In the genomic region with DNA sequence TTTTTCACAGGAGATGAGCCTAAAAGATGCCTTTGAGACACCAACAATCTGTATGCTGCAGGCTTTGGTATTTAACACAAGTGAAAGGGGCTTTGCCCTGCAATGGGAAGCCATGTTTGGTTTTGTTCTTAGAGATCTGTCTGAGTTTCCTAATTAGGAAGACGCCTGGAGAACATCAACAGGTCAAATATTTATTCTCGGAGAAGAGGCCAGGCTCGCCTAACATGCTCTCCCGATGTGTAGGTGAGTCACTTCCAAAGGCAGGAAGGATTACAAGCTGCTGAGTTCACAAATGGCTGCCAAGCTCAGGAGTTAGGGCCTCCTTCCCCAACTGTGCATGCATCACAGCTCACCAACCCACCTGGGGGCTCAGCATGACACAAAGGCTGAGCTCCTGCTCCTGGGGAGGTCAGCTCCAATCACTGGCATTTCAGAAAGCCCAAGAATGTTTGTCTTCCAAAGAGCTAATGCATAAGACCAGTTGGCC, we compare ENCODE assay signal across 11 cellular contexts.
A peak's percentile ranks its signal among the peaks of the same experiment; 100 is the strongest.
DNase-seq lines count a peak whose midpoint lies in the region; ATAC-seq and TF ChIP-seq lines count a peak whose summit lies in the region.
"Had no signal": no experiment of that assay in that cellular context is flagged by ENCODE, and none has a peak within 500 bp of the region (broad histone marks: within the 10 kb centered on the region; RNA-seq: fewer than 3 reads in every experiment).

No MANE protein-coding gene starts in this region.

- TF ChIP-seq POLR2A in breast epithelium (IDR thresholded peaks at IDR 0.05): no peak

- H3K27me3 Mint-ChIP-seq in type B pancreatic cell (peaks cover 3% of the 10 kb centered on the region), immature natural killer cell (ENCODE audit: low read depth in 3 of 3) (peaks cover 0 to 2% (median 0%) of the 10 kb centered on the region in 3 donors)

- no peaks in the 10 kb centered on the region for H3K27me3 ChIP-seq in breast epithelium

- H3K9me3 Mint-ChIP-seq in type B pancreatic cell (no peaks in the 10 kb centered on the region), immature natural killer cell (peaks cover 0 to 8% (median 1%) of the 10 kb centered on the region in 6 donors)

- intact Hi-C loops in breast epithelium (cut with DNase I; ENCODE audit: low total_unique reads): no loop called here

- peak; percentile 7 for DNase-seq in NCI-H146 (lab: John Stamatoyannopoulos, UW)
- no peak for DNase-seq in NCI-H146 treated with DMSO at 0.1 percent for 48 hours (lab: John Stamatoyannopoulos, UW; ENCODE audit: unreplicated experiment)
- DNase-seq in breast epithelium (ENCODE audit: low spot score in 2 of 2): no peak
- peak; percentile 75 for DNase-seq in kidney glomerular epithelial cell (lab: John Stamatoyannopoulos, UW)
- DNase-seq in type B pancreatic cell (ENCODE audit: extremely low spot score, unreplicated experiment): no peak
- DNase-seq in immature natural killer cell: no peak
- DNase-seq in stimulated activated CD4-positive, alpha-beta T cell treated with anti-CD3 and anti-CD28 coated beads, Interleukin-4, amount 100 ng/mL, for 1 hour: no peak
- DNase-seq: 8988T; central memory CD4-positive, alpha-beta T cell had no signal

- H3K9me3 ChIP-seq in breast epithelium: no peaks in the 10 kb centered on the region

- peak overlapping the region; percentile 57 to 80 for H3K27ac ChIP-seq in breast epithelium

- no peaks in the 10 kb centered on the region for H3K36me3 ChIP-seq in breast epithelium

- H3K4me3 Mint-ChIP-seq in type B pancreatic cell (peak overlapping the region; percentile 26), immature natural killer cell (no peak overlapping the region)

- H3K4me1 ChIP-seq in breast epithelium: peaks cover 7% of the 10 kb centered on the region in 2 donors

- H3K4me3 ChIP-seq in breast epithelium: no peak overlapping the region

- TF ChIP-seq CTCF in breast epithelium (IDR thresholded peaks at IDR 0.05): no peak
- no peak for TF ChIP-seq CTCF in type B pancreatic cell (conservative IDR thresholded peaks at IDR 0.05)

- peaks cover 87% of the 10 kb centered on the region for H3K4me1 Mint-ChIP-seq in type B pancreatic cell (ENCODE audit: unreplicated experiment)
- H3K4me1 Mint-ChIP-seq in immature natural killer cell: no peaks in the 10 kb centered on the region

- H3K36me3 Mint-ChIP-seq in type B pancreatic cell (no peaks in the 10 kb centered on the region), immature natural killer cell (no peaks in the 10 kb centered on the region)

- no peak for ATAC-seq in HG03175 (IDR thresholded peaks at IDR 0.05; ENCODE audit: unreplicated experiment)
- ATAC-seq: HCT116 had no signal

- H3K27ac Mint-ChIP-seq in type B pancreatic cell (peak overlapping the region; percentile 80), immature natural killer cell (no peak overlapping the region)

Comparison
In these comparisons a context has a peak if more than half of its experiments do, and no peak if none do; other contexts are left out.
1. DNase-seq: peak in NCI-H146 (single experiment) and kidney glomerular epithelial cell (single experiment); none in NCI-H146 treated with DMSO at 0.1 percent for 48 hours (single experiment), breast epithelium (0 of 2), type B pancreatic cell (single experiment), immature natural killer cell (0 of 3) and stimulated activated CD4-positive, alpha-beta T cell treated with anti-CD3 and anti-CD28 coated beads, Interleukin-4, amount 100 ng/mL, for 1 hour (single experiment).